1 cellular context compared by ENCODE assay signal in the genomic region with DNA sequence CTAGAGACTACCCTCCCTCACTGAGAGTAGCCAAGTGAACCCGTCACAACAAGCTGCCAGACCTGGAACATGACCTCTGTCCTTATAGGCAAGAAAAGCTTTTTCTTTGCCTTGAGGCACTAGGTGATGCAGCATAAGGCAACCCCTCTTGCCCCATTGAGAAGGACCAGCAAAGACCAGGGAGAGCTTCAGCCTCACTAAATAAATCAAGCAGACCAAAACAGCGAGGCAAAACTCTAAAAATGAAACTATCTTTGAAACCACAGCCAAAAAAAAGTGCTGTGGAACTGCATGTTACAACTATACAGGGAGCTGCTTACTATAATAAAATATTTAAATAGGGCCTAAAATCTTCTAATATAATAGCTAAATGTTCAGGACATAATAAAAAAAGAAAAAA.
TF ChIP-seq lines count a peak whose summit lies in the region.

No MANE protein-coding gene starts in this region.

TF ChIP-seq in H1, 55 proteins besides CTCF, POLR2A, EP300 and RAD21 (continued from another document):
- TF ChIP-seq ASH2L (IDR thresholded peaks at IDR 0.05; ENCODE audit: low read length): no peak
- TF ChIP-seq BRCA1 (IDR thresholded peaks at IDR 0.05; ENCODE audit: low read depth, low read length): no peak
- TF ChIP-seq MAFK (IDR thresholded peaks at IDR 0.05; ENCODE audit: low read depth, low read length): no peak
- no peak for TF ChIP-seq JUND (IDR thresholded peaks at IDR 0.05; ENCODE audit: low read length)
